ENCODE assay signal across 14 cellular contexts in genomic region chr14:99522934-99523660, GRCh38. TPM values are rescaled to one million over a fixed set of nuclear protein-coding genes. Genes with fewer than 3 reads are reported as not detected.
DNase-seq lines count a peak whose midpoint lies in the region; ATAC-seq, FAIRE-seq and TF ChIP-seq lines count a peak whose summit lies in the region.
"Had no signal": no experiment of that assay in that cellular context is flagged by ENCODE, and none has a peak within 500 bp of the region (broad histone marks: within the 10 kb centered on the region; RNA-seq: fewer than 3 reads in every experiment).

No MANE protein-coding gene starts in this region.

- H2AK5ac ChIP-seq in H9 (ENCODE audit: insufficient read length, low read length): no peak overlapping the region

- TF ChIP-seq EP300 in A549 (IDR thresholded peaks at IDR 0.05) (no peak), esophagus muscularis mucosa (IDR thresholded peaks at IDR 0.05) (no peak)

- H3K4me1 Mint-ChIP-seq in mesothelial cell of epicardium: peaks cover 50% of the 10 kb centered on the region
- H3K4me1 Mint-ChIP-seq in H9: peaks cover 51 to 69% of the 10 kb centered on the region in 2 experiments

- no peak overlapping the region for H3K56ac ChIP-seq in H9 (ENCODE audit: insufficient read length, low read depth, low read length)

- H3K27ac ChIP-seq in A549: peak overlapping the region; percentile 77 to 90
- H3K27ac ChIP-seq in esophagus muscularis mucosa (replicated peaks in 1 of 4): peak overlapping the region; percentile 77 to 84 (median 83)
- H3K27ac ChIP-seq in H9 (ENCODE audit: insufficient read length, low read depth, low read length): no peak overlapping the region
- H3K27ac ChIP-seq: neutrophil had no signal

- no peak overlapping the region for H2BK12ac ChIP-seq in H9 (ENCODE audit: insufficient read length, low read depth, low read length)

- no peak overlapping the region for H2AFZ ChIP-seq in H9 (ENCODE audit: low read length)

- intact Hi-C loops in esophagus muscularis mucosa (cut with DNase I): no loop called here

- H3K27ac Mint-ChIP-seq in mesothelial cell of epicardium (peak overlapping the region; percentile 93), H9 (peak overlapping the region in 1 of 3 experiments; percentile 87; a peak in 2 of 7 replicates)

- no peaks in the 10 kb centered on the region for H3K9me3 ChIP-seq in A549
- H3K9me3 ChIP-seq in esophagus muscularis mucosa: no peaks in the 10 kb centered on the region
- H3K9me3 ChIP-seq in H9 (ENCODE audit: control insufficient read depth, low read depth, low read length): no peaks in the 10 kb centered on the region
- H3K9me3 ChIP-seq: neutrophil had no signal

- ATAC-seq in A549: peak in 1 of 2 experiments; percentile 9; a peak in 3 of 6 replicates
- ATAC-seq: HCT116 had no signal

- H3K23ac ChIP-seq in H9 (ENCODE audit: insufficient read length, low read depth, low read length): no peak overlapping the region

- H3K36me3 Mint-ChIP-seq in mesothelial cell of epicardium: no peaks in the 10 kb centered on the region
- H3K36me3 Mint-ChIP-seq in H9 (ENCODE audit: insufficient read depth in 1 of 3, low read depth in 3 of 3): peaks cover 0 to 13% (median 0%) of the 10 kb centered on the region in 3 experiments; a peak in 4 of 7 replicates

- no peak overlapping the region; the same call in 1 of the 2 replicates for H3K14ac ChIP-seq in H9 (ENCODE audit: insufficient read depth, low read length)

- no peak overlapping the region for H3K4ac ChIP-seq in H9 (ENCODE audit: low read depth, low read length)

- no peak overlapping the region for H3K9ac ChIP-seq in H9 (ENCODE audit: extremely low read depth, insufficient read length, low read length)

- peaks cover 0 to 6% (median 0%) of the 10 kb centered on the region in 4 donors for H3K36me3 ChIP-seq in esophagus muscularis mucosa
- H3K36me3 ChIP-seq: neutrophil had no signal

- 24% methylated on average over 11 of the region's 14 CpGs for WGBS in A549 (ENCODE audit: missing lambda C conversion rate)
- 58% methylated on average over 12 of the region's 14 CpGs for WGBS in esophagus muscularis mucosa
- no CpG with 5 or more reads among the region's 14 CpGs for WGBS in H9 (ENCODE audit: extremely low coverage, insufficient read length, low lambda C conversion rate)

- H2BK20ac ChIP-seq in H9 (ENCODE audit: low read depth, low read length, poor library complexity, severe bottlenecking): no peak overlapping the region

- no peak overlapping the region for H2BK120ac ChIP-seq in H9 (ENCODE audit: low read depth, low read length, poor library complexity, severe bottlenecking)

- no peak for DNase-seq in A549 (ENCODE audit: low read depth in 1 of 2, low spot score in 1 of 2)
- DNase-seq in M059J (ENCODE audit: low read depth): peak; percentile 46
- DNase-seq in esophagus muscularis mucosa (ENCODE audit: extremely low spot score): no peak
- no peak for DNase-seq in mesothelial cell of epicardium (ENCODE audit: low spot score in 2 of 2, unreplicated experiment in 2 of 2)
- DNase-seq in DMS79 (lab: John Stamatoyannopoulos, UW): no peak
- no peak for DNase-seq in H9
- DNase-seq in NOMO-1 treated with dmso at 0.1 percent for 144 hours (lab: John Stamatoyannopoulos, UW; ENCODE audit: unreplicated experiment): no peak
- no peak for DNase-seq in NK-92 (lab: John Stamatoyannopoulos, UW; ENCODE audit: unreplicated experiment)
- DNase-seq: activated CD4-positive, alpha-beta T cell treated with anti-CD3 and anti-CD28 coated beads for 48 hours; effector CD4-positive, alpha-beta T cell; NCI-H1436; stimulated activated CD4-positive, alpha-beta T cell treated with anti-CD3 and anti-CD28 coated beads, Interleukin-4, amount 100 ng/mL, for 4 hours had no signal

- H4K8ac ChIP-seq in H9 (replicated peaks; ENCODE audit: insufficient read length, low read depth, low read length): no peak overlapping the region

- H3K27me3 ChIP-seq in esophagus muscularis mucosa: no peaks in the 10 kb centered on the region
- H3K27me3 ChIP-seq in H9 (ENCODE audit: insufficient read depth, low read length): no peaks in the 10 kb centered on the region
- H3K27me3 ChIP-seq: neutrophil had no signal

- TF ChIP-seq CTCF in A549 (IDR thresholded peaks at IDR 0.05) (no peak), esophagus muscularis mucosa (IDR thresholded peaks at IDR 0.05) (no peak), mesothelial cell of epicardium (IDR thresholded peaks at IDR 0.05; ENCODE audit: unreplicated experiment) (no peak), H9 (conservative IDR thresholded peaks at IDR 0.05) (no peak)

- H3K4me1 ChIP-seq in A549: peaks cover 60% of the 10 kb centered on the region
- peaks cover 51 to 82% (median 60%) of the 10 kb centered on the region in 4 donors for H3K4me1 ChIP-seq in esophagus muscularis mucosa
- H3K4me1 ChIP-seq in H9 (ENCODE audit: insufficient read depth, low read length): peaks cover 11% of the 10 kb centered on the region; the same call in 1 of the 2 replicates

- CTCF ChIA-PET in A549 (lab: Yijun Ruan, JAX): interaction anchor here (0.8 to 8.7 kb wide), 13 partner anchors 9 to 143 kb away, joined by 3 to 105 read pairs (median 10); no protein-coding TSS in a partner anchor

- no peaks in the 10 kb centered on the region for H3K27me3 Mint-ChIP-seq in mesothelial cell of epicardium (ENCODE audit: low read depth)
- no peaks in the 10 kb centered on the region; the same call in 1 of the 2 replicates for H3K27me3 Mint-ChIP-seq in H9 (ENCODE audit: low read depth)

- H3K4me3 ChIP-seq in A549 (peak overlapping the region; percentile 14; the same call in 1 of the 3 replicates), esophagus muscularis mucosa (peak overlapping the region in 1 of 4 donors; percentile 16)

- no peak overlapping the region for H3T11ph ChIP-seq in H9 (ENCODE audit: low read length)

- no peak overlapping the region for H4K5ac ChIP-seq in H9 (ENCODE audit: insufficient read length, low read depth, low read length)

- POLR2A ChIA-PET in A549 (lab: Yijun Ruan, JAX): interaction anchor here (1.0 kb wide), 1 partner anchor 42 kb away, joined by 3 read pairs; the partner anchor contains the start of gene SETD3

- no peak for TF ChIP-seq POLR2A in A549 (IDR thresholded peaks at IDR 0.05; ENCODE audit: low read length)
- TF ChIP-seq POLR2A in esophagus muscularis mucosa (IDR thresholded peaks at IDR 0.05; ENCODE audit: low read depth): no peak

- H3K4me3 Mint-ChIP-seq in mesothelial cell of epicardium (peak overlapping the region; percentile 39), H9 (peak overlapping the region in 1 of 2 experiments; percentile 24; a peak in 3 of 5 replicates)

- H3K23me2 ChIP-seq in H9 (ENCODE audit: insufficient read length, low read depth, low read length, poor library complexity, severe bottlenecking): no peaks in the 10 kb centered on the region

- TF ChIP-seq RAD21 in A549 (conservative IDR thresholded peaks at IDR 0.05 in 1 of 2, IDR thresholded peaks at IDR 0.05 in 1 of 2): no peak; a peak in 1 of 5 replicates

- peaks cover 3% of the 10 kb centered on the region for H4K20me1 ChIP-seq in H9 (ENCODE audit: control insufficient read depth, insufficient read depth, insufficient read length)

- H3K79me2 ChIP-seq in H9 (ENCODE audit: insufficient read depth, low read length): no peaks in the 10 kb centered on the region

- no peak overlapping the region for H4K91ac ChIP-seq in H9 (ENCODE audit: insufficient read length, low read depth, low read length)

- H3K4me2 ChIP-seq in A549: peak overlapping the region; percentile 84
- no peak overlapping the region for H3K4me2 ChIP-seq in H9 (ENCODE audit: insufficient read depth, insufficient read length, low read length)

- no peak overlapping the region for H3K18ac ChIP-seq in H9 (ENCODE audit: insufficient read length, low read depth, low read length)

- H2BK5ac ChIP-seq in H9 (ENCODE audit: insufficient read length, low read length): no peak overlapping the region

- H3K9me3 Mint-ChIP-seq in mesothelial cell of epicardium (no peaks in the 10 kb centered on the region), H9 (no peaks in the 10 kb centered on the region)

- no peak overlapping the region for H2BK15ac ChIP-seq in H9 (ENCODE audit: low read depth, low read length)

- H3K79me1 ChIP-seq in H9 (ENCODE audit: insufficient read depth, low read depth, low read length, poor library complexity, severe bottlenecking): no peaks in the 10 kb centered on the region

- FAIRE-seq in A549 (lab: Jason Lieb, UNC): no peak

TF ChIP-seq in A549, 52 proteins besides CTCF, POLR2A, EP300 and RAD21 (continues in another document):
- TF ChIP-seq, protein P1, sequence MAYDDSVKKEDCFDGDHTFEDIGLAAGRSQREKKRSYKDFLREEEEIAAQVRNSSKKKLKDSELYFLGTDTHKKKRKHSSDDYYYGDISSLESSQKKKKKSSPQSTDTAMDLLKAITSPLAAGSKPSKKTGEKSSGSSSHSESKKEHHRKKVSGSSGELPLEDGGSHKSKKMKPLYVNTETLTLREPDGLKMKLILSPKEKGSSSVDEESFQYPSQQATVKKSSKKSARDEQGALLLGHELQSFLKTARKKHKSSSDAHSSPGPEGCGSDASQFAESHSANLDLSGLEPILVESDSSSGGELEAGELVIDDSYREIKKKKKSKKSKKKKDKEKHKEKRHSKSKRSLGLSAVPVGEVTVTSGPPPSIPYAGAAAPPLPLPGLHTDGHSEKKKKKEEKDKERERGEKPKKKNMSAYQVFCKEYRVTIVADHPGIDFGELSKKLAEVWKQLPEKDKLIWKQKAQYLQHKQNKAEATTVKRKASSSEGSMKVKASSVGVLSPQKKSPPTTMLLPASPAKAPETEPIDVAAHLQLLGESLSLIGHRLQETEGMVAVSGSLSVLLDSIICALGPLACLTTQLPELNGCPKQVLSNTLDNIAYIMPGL (CRISPR knock-in tag; IDR thresholded peaks at IDR 0.05; ENCODE audit: borderline replicate concordance): no peak

RNA-seq across cellular contexts. Expression of gene CCNK, which starts 41.9 kb away (rescaled TPM):
- polyA plus RNA-seq in A549 (2011; rRNA removed): 22.7 and 38.9 TPM in 2 replicates
- 14.7 and 16.4 TPM in 2 replicates for polyA plus RNA-seq in A549 (2012; cell fraction: cytosol; rRNA removed)
- polyA plus RNA-seq in A549 (2012; cell fraction: nucleus; rRNA removed): 12.0 and 19.6 TPM in 2 replicates
- polyA plus RNA-seq in A549 (2017; fragmentation: RNase III; extraction: RNeasy Plus Mini Kit Qiagen cat#74134 plus additional on column Dnase treatment): 46.6 to 50.8 TPM (median 50.6 TPM) in 3 replicates
- polyA minus RNA-seq in A549 (2011; rRNA and poly(A)+ RNA removed): 32.7 and 36.2 TPM in 2 replicates
- total RNA-seq in M059J (2014; rRNA removed; shearing (Covaris generic)): 11.8 and 12.2 TPM in 2 replicates
- total RNA-seq in esophagus muscularis mucosa: 10 to 100 TPM; 10.4 to 21.2 (median 16.5) TPM
- total RNA-seq in mesothelial cell of epicardium: 65.1 to 71.9 TPM (median 67.9 TPM) in 3 replicates
- total RNA-seq in H9 (2021): 76.9 and 80.1 TPM in 2 replicates

RNA-seq across cellular contexts. Expression of gene SETD3, which starts 42.4 kb away (rescaled TPM):
- polyA plus RNA-seq in A549 (2011; rRNA removed) (53.9 and 59.7 TPM in 2 replicates), A549 (2017; fragmentation: RNase III; extraction: RNeasy Plus Mini Kit Qiagen cat#74134 plus additional on column Dnase treatment) (41.2 to 44.7 TPM (median 43.1 TPM) in 3 replicates)
- polyA plus RNA-seq in A549 (2012; cell fraction: cytosol; rRNA removed): 19.3 and 25.5 TPM in 2 replicates
- 8.5 and 11.1 TPM in 2 replicates for polyA plus RNA-seq in A549 (2012; cell fraction: nucleus; rRNA removed)
- 47.2 and 53.5 TPM in 2 replicates for polyA minus RNA-seq in A549 (2011; rRNA and poly(A)+ RNA removed)
- total RNA-seq in M059J (2014; rRNA removed; shearing (Covaris generic)): 33.1 and 41.5 TPM in 2 replicates
- total RNA-seq in esophagus muscularis mucosa (100 to 1,000 TPM; 135 to 170 (median 148) TPM), mesothelial cell of epicardium (47.4 to 49.3 TPM (median 47.7 TPM) in 3 replicates), H9 (2021) (53.7 and 56.7 TPM in 2 replicates)
